23 cellular contexts compared by ENCODE assay signal in the genomic region with DNA sequence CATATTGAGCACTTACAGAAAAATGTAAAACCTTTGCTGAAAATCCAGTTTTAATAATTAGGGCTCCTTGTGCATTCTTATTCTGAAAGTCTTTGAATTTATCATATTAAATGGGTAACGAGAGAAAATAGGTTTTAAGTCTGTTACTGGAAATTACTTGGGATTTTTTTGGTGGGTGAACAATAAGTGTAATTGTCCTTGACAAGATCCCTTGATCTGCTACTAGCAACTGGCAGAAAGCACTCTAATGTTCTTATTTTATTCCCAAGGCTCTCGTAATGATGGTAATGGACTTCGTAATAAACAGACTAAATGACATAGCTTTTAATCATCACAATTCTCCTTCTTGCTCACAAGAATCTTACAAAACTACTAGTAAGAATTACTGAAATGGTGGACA.
"Had no signal": no experiment of that assay in that cellular context is flagged by ENCODE, and none has a peak within 500 bp of the region (broad histone marks: within the 10 kb centered on the region; RNA-seq: fewer than 3 reads in every experiment).

No MANE protein-coding gene starts in this region.

- H3K36me3 ChIP-seq: breast epithelium, colonic mucosa, MG63 had no signal

- H3K4me3 ChIP-seq: breast epithelium, colonic mucosa, MG63, PC-9, SK-N-MC had no signal

- H3K27me3 ChIP-seq: breast epithelium, colonic mucosa, MG63 had no signal

- DNase-seq: activated CD4-positive, alpha-beta T cell treated with anti-CD3 and anti-CD28 coated beads for 36 hours; activated CD4-positive, alpha-beta T cell treated with anti-CD3 and anti-CD28 coated beads, Interleukin-2, amount 50 U/mL, for 1 hour; activated CD4-positive, CD25-positive, alpha-beta regulatory T cell; activated CD8-positive, alpha-beta memory T cell treated with anti-CD3 and anti-CD28 coated beads, Interleukin-2, amount 50 U/mL, for 4 hours; activated CD8-positive, alpha-beta T cell treated with anti-CD3 and anti-CD28 coated beads for 36 hours; aorta; caudate nucleus; colonic mucosa; MG63; MV-4-11; NCI-H1092 treated with DMSO at 0.1 percent for 48 hours; NCI-H146; NCI-H2081 treated with DMSO at 0.1 percent for 48 hours; NCI-H345; NCI-H510A; NCI-H526 treated with DMSO at 0.1 percent for 48 hours; PC-9; SHP77 treated with DMSO at 0.1 percent for 48 hours; T-cell; T-helper 2 cell; T1000 had no signal

- H3K27ac ChIP-seq: breast epithelium, colonic mucosa, PC-9, SK-N-MC had no signal

- H3K4me1 ChIP-seq: breast epithelium, colonic mucosa had no signal
